8 cellular contexts compared by ENCODE assay signal in the genomic region with DNA sequence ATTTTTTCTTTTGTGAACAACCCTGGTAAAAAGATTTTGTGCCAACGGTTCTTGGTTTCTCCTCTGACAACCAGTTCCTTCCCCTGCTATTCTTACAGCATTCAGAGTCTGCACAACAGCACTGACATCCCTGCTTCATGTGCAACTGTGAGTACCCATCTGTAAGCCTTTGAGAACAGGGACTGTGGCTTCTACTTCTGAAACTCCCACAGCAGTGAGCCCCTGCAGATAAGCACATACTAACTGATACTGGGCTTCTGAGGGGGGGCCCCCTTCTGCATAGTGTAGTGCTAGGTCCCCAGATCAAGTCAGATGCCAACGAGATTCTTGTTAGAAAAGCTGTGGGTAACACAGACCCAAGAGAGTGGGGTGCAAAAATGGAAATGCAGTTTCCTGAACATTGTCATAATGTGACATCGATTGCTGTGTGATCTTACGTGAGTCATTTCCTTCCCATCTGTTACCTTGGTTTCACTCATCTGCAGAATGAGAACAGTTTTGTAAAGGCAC. TPM values are rescaled to one million over a fixed set of nuclear protein-coding genes. Genes with fewer than 3 reads are reported as not detected.
DNase-seq lines count a peak whose midpoint lies in the region; ATAC-seq and TF ChIP-seq lines count a peak whose summit lies in the region.

No MANE protein-coding gene starts in this region.

- no peaks in the 10 kb centered on the region for H3K27me3 ChIP-seq in PC-3 (ENCODE audit: low read length)

- CTCF ChIA-PET in PC-3 (lab: Charles Lee), result no interaction called here
- CTCF ChIA-PET in activated naive CD4-positive, alpha-beta T cell treated with anti-CD3 and anti-CD28 coated beads, Interleukin-2, amount 10 ng/mL, durations not matched to agents 7 days and 5 days (lab: Charles Lee), result interaction anchor here (0.6 to 6.1 kb wide), 5 partner anchors 12 to 141 kb away, joined by 3 to 31 read pairs (median 3); a partner anchor contains a TSS

- H3K9me3 ChIP-seq in PC-3 (ENCODE audit: low read length), result no peaks in the 10 kb centered on the region

- peak; percentile 5 for DNase-seq in PC-3
- peak; percentile 80 for DNase-seq in activated naive CD4-positive, alpha-beta T cell treated with anti-CD3 and anti-CD28 coated beads, Interleukin-2, amount 10 ng/mL, durations not matched to agents 7 days and 5 days
- peak; percentile 64 for DNase-seq in stimulated activated CD8-positive, alpha-beta memory T cell treated with anti-CD3 and anti-CD28 coated beads, Interleukin-12 subunit alpha, Interleukin-12 subunit beta, amount 100 ng/mL, for 24 hours (ENCODE audit: extremely low read depth)
- no peak for DNase-seq in AG08395 (ENCODE audit: low spot score)
- DNase-seq in GM19240 (ENCODE audit: insufficient read length, low spot score), result no peak
- no peak for DNase-seq in cortex of kidney (lab: John Stamatoyannopoulos, UW)

- no peaks in the 10 kb centered on the region for H3K79me2 ChIP-seq in PC-3 (ENCODE audit: low read length)

- ATAC-seq in GM18508 (IDR thresholded peaks at IDR 0.05; ENCODE audit: insufficient read depth, unreplicated experiment) (peak; percentile 82), HG02759 (IDR thresholded peaks at IDR 0.05; ENCODE audit: unreplicated experiment) (peak; percentile 84), PC-3 (no peak)

- H4K20me1 ChIP-seq in PC-3 (ENCODE audit: low read length), result no peaks in the 10 kb centered on the region

- H3K4me3 ChIP-seq in PC-3 (ENCODE audit: low read length), result no peak overlapping the region

- H3F3A ChIP-seq in PC-3 (ENCODE audit: low read length, unreplicated experiment), result no peaks in the 10 kb centered on the region

- no peaks in the 10 kb centered on the region for H3K36me3 ChIP-seq in PC-3 (ENCODE audit: low read depth, low read length)

- H3K9me3 Mint-ChIP-seq in activated naive CD4-positive, alpha-beta T cell treated with anti-CD3 and anti-CD28 coated beads, Interleukin-2, amount 10 ng/mL, durations not matched to agents 7 days and 5 days, result no peaks in the 10 kb centered on the region

- peak overlapping the region; percentile 71 for H3K4me3 Mint-ChIP-seq in activated naive CD4-positive, alpha-beta T cell treated with anti-CD3 and anti-CD28 coated beads, Interleukin-2, amount 10 ng/mL, durations not matched to agents 7 days and 5 days

- no peak overlapping the region for H3K9ac ChIP-seq in PC-3 (ENCODE audit: low read length)

- peaks cover 69% of the 10 kb centered on the region for H3K4me1 Mint-ChIP-seq in activated naive CD4-positive, alpha-beta T cell treated with anti-CD3 and anti-CD28 coated beads, Interleukin-2, amount 10 ng/mL, durations not matched to agents 7 days and 5 days

- no peaks in the 10 kb centered on the region for H3K36me3 Mint-ChIP-seq in activated naive CD4-positive, alpha-beta T cell treated with anti-CD3 and anti-CD28 coated beads, Interleukin-2, amount 10 ng/mL, durations not matched to agents 7 days and 5 days

- POLR2A ChIA-PET in PC-3 (lab: Charles Lee; ENCODE audit: unreplicated experiment), result no interaction called here

- H3K27ac Mint-ChIP-seq in activated naive CD4-positive, alpha-beta T cell treated with anti-CD3 and anti-CD28 coated beads, Interleukin-2, amount 10 ng/mL, durations not matched to agents 7 days and 5 days, result peak overlapping the region; percentile 98

- no peaks in the 10 kb centered on the region for H3K9me2 ChIP-seq in PC-3 (replicated peaks; ENCODE audit: low read length)

- H3K27me3 Mint-ChIP-seq in activated naive CD4-positive, alpha-beta T cell treated with anti-CD3 and anti-CD28 coated beads, Interleukin-2, amount 10 ng/mL, durations not matched to agents 7 days and 5 days, result peaks cover 4% of the 10 kb centered on the region

- no peak overlapping the region for H3K4me2 ChIP-seq in PC-3 (ENCODE audit: low read length)

- no TSS peak for BruUV-seq in PC-3 (replicated peaks; lab: Mats Ljungman, UMichigan)

- intact Hi-C loops in PC-3 (cut with micrococcal nuclease), result no loop called here

- TF ChIP-seq CTCF in PC-3 (conservative IDR thresholded peaks at IDR 0.05; ENCODE audit: low read depth, low read length), result no peak

- H3K4me1 ChIP-seq in PC-3 (ENCODE audit: insufficient read depth, low read length), result no peaks in the 10 kb centered on the region

- H3K27ac ChIP-seq in PC-3 (ENCODE audit: low read length), result no peak overlapping the region

- no peak overlapping the region for H2AFZ ChIP-seq in PC-3 (ENCODE audit: low read length)

RNA-seq across cellular contexts. Expression of a gene that starts 11.1 kb away (rescaled TPM):
- not detected in 2 replicates for total RNA-seq in PC-3 (2014; rRNA removed)

Comparison
In these comparisons a context has a peak if more than half of its experiments do, and no peak if none do; other contexts are left out.
1. DNase-seq: peak in PC-3 (single experiment), activated naive CD4-positive, alpha-beta T cell treated with anti-CD3 and anti-CD28 coated beads, Interleukin-2, amount 10 ng/mL, durations not matched to agents 7 days and 5 days (single experiment) and stimulated activated CD8-positive, alpha-beta memory T cell treated with anti-CD3 and anti-CD28 coated beads, Interleukin-12 subunit alpha, Interleukin-12 subunit beta, amount 100 ng/mL, for 24 hours (single experiment); none in AG08395 (single experiment), GM19240 (single experiment) and cortex of kidney (single experiment).